ENCODE assay signal across 1 cellular context in genomic region chr12:112007945-112008344, GRCh38.
TF ChIP-seq lines count a peak whose summit lies in the region.

No MANE protein-coding gene starts in this region.

TF ChIP-seq in K562, 482 proteins besides CTCF, POLR2A, EP300 and RAD21 (continues in another document):
- TF ChIP-seq RBFOX2 (IDR thresholded peaks at IDR 0.05; ENCODE audit: low read depth, low read length) (0 out of 2 replicates have a peak, but pooled peaks have one; percentile 25), ZNF212 (CRISPR knock-in tag; IDR thresholded peaks at IDR 0.05) (no peak), ZNF766 (CRISPR knock-in tag; conservative IDR thresholded peaks at IDR 0.05) (no peak), MBD2 (IDR thresholded peaks at IDR 0.05; ENCODE audit: borderline replicate concordance, low read depth) (no peak), CHD2 (IDR thresholded peaks at IDR 0.05; ENCODE audit: low read depth, low read length) (no peak), ZNF57 (CRISPR knock-in tag; IDR thresholded peaks at IDR 0.05) (no peak), BMI1 (IDR thresholded peaks at IDR 0.05; ENCODE audit: low read length) (no peak), ZBTB1 (CRISPR knock-in tag; IDR thresholded peaks at IDR 0.05; ENCODE audit: borderline replicate concordance, low read depth) (no peak), TEAD4 (IDR thresholded peaks at IDR 0.05; ENCODE audit: low read length) (peak; percentile 31; the same call in 1 of the 2 replicates), TEAD4 (CRISPR knock-in tag; IDR thresholded peaks at IDR 0.05; ENCODE audit: borderline replicate concordance) (no peak), XRCC3 (IDR thresholded peaks at IDR 0.05) (no peak), PHF21A (IDR thresholded peaks at IDR 0.05; ENCODE audit: borderline replicate concordance, low read depth) (no peak), SOX6 (IDR thresholded peaks at IDR 0.05) (no peak), MCM3 (IDR thresholded peaks at IDR 0.05) (no peak), TCF3 (CRISPR knock-in tag; IDR thresholded peaks at IDR 0.05) (peak; percentile 53), RCOR1 (IDR thresholded peaks at IDR 0.05; ENCODE audit: borderline replicate concordance in 1 of 2, low read depth in 2 of 2, low read length in 2 of 2) (0 out of 4 replicates have a peak, but pooled peaks of 1 of the 2 experiments have one; percentile 52), TARDBP (IDR thresholded peaks at IDR 0.05) (no peak), TAF15 (IDR thresholded peaks at IDR 0.05; ENCODE audit: low read depth, low read length) (no peak), CAMTA2 (CRISPR knock-in tag; conservative IDR thresholded peaks at IDR 0.05) (no peak), ARID1B (IDR thresholded peaks at IDR 0.05) (no peak), ZNF695 (CRISPR knock-in tag; IDR thresholded peaks at IDR 0.05) (no peak), CEBPZ (IDR thresholded peaks at IDR 0.05; ENCODE audit: borderline replicate concordance, low read depth, low read length) (no peak), KHSRP (IDR thresholded peaks at IDR 0.05) (no peak), CTBP1 (IDR thresholded peaks at IDR 0.05; ENCODE audit: borderline replicate concordance) (peak; percentile 22; the same call in 1 of the 2 replicates), LCOR (CRISPR knock-in tag; IDR thresholded peaks at IDR 0.05) (0 out of 2 replicates have a peak, but pooled peaks have one; percentile 36), KLF13 (tag; IDR thresholded peaks at IDR 0.05; ENCODE audit: borderline replicate concordance, low read depth) (no peak), SREBF1 (IDR thresholded peaks at IDR 0.05; ENCODE audit: borderline replicate concordance, low read depth, low read length) (no peak), NFE2 (IDR thresholded peaks at IDR 0.05; ENCODE audit: low read depth) (no peak), ZNF740 (CRISPR knock-in tag; IDR thresholded peaks at IDR 0.05) (no peak), ZNF740 (tag; IDR thresholded peaks at IDR 0.05) (no peak), HDAC2 (IDR thresholded peaks at IDR 0.05) (0 out of 2 replicates have a peak, but pooled peaks have one; percentile 15), BRF1 (IDR thresholded peaks at IDR 0.05; ENCODE audit: borderline replicate concordance, extremely low read depth, insufficient read length) (no peak), MLLT1 (IDR thresholded peaks at IDR 0.05) (no peak), THRA (IDR thresholded peaks at IDR 0.05) (no peak), TCF7L2 (IDR thresholded peaks at IDR 0.05; ENCODE audit: low read depth, low read length) (no peak), CBX1 (IDR thresholded peaks at IDR 0.05; ENCODE audit: low read depth) (no peak), ZNF436 (CRISPR knock-in tag; IDR thresholded peaks at IDR 0.05) (no peak), ZNF384 (IDR thresholded peaks at IDR 0.05; ENCODE audit: low read depth, low read length) (0 out of 2 replicates have a peak, but pooled peaks have one; percentile 13), ZBTB33 (CRISPR knock-in tag; IDR thresholded peaks at IDR 0.05) (peak; percentile 65; the same call in 1 of the 2 replicates), L3MBTL2 (IDR thresholded peaks at IDR 0.05) (no peak), ZFPM2 (CRISPR knock-in tag; IDR thresholded peaks at IDR 0.05) (no peak)
- TF ChIP-seq, protein P1, sequence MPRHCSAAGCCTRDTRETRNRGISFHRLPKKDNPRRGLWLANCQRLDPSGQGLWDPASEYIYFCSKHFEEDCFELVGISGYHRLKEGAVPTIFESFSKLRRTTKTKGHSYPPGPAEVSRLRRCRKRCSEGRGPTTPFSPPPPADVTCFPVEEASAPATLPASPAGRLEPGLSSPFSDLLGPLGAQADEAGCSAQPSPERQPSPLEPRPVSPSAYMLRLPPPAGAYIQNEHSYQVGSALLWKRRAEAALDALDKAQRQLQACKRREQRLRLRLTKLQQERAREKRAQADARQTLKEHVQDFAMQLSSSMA (CRISPR knock-in tag; IDR thresholded peaks at IDR 0.05): no peak
- TF ChIP-seq, protein P2, sequence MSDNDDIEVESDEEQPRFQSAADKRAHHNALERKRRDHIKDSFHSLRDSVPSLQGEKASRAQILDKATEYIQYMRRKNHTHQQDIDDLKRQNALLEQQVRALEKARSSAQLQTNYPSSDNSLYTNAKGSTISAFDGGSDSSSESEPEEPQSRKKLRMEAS (CRISPR knock-in tag; IDR thresholded peaks at IDR 0.05): no peak
- TF ChIP-seq, protein P3, sequence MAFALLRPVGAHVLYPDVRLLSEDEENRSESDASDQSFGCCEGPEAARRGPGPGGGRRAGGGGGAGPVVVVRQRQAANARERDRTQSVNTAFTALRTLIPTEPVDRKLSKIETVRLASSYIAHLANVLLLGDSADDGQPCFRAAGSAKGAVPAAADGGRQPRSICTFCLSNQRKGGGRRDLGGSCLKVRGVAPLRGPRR (CRISPR knock-in tag; IDR thresholded peaks at IDR 0.05): no peak
- TF ChIP-seq, protein P4, sequence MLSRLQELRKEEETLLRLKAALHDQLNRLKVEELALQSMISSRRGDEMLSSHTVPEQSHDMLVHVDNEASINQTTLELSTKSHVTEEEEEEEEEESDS (CRISPR knock-in tag; IDR thresholded peaks at IDR 0.05): no peak
- TF ChIP-seq, protein P5, sequence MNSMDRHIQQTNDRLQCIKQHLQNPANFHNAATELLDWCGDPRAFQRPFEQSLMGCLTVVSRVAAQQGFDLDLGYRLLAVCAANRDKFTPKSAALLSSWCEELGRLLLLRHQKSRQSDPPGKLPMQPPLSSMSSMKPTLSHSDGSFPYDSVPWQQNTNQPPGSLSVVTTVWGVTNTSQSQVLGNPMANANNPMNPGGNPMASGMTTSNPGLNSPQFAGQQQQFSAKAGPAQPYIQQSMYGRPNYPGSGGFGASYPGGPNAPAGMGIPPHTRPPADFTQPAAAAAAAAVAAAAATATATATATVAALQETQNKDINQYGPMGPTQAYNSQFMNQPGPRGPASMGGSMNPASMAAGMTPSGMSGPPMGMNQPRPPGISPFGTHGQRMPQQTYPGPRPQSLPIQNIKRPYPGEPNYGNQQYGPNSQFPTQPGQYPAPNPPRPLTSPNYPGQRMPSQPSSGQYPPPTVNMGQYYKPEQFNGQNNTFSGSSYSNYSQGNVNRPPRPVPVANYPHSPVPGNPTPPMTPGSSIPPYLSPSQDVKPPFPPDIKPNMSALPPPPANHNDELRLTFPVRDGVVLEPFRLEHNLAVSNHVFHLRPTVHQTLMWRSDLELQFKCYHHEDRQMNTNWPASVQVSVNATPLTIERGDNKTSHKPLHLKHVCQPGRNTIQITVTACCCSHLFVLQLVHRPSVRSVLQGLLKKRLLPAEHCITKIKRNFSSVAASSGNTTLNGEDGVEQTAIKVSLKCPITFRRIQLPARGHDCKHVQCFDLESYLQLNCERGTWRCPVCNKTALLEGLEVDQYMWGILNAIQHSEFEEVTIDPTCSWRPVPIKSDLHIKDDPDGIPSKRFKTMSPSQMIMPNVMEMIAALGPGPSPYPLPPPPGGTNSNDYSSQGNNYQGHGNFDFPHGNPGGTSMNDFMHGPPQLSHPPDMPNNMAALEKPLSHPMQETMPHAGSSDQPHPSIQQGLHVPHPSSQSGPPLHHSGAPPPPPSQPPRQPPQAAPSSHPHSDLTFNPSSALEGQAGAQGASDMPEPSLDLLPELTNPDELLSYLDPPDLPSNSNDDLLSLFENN (IDR thresholded peaks at IDR 0.05; ENCODE audit: low read depth in 2 of 2, low read length in 2 of 2): no peak
- TF ChIP-seq, protein P6, sequence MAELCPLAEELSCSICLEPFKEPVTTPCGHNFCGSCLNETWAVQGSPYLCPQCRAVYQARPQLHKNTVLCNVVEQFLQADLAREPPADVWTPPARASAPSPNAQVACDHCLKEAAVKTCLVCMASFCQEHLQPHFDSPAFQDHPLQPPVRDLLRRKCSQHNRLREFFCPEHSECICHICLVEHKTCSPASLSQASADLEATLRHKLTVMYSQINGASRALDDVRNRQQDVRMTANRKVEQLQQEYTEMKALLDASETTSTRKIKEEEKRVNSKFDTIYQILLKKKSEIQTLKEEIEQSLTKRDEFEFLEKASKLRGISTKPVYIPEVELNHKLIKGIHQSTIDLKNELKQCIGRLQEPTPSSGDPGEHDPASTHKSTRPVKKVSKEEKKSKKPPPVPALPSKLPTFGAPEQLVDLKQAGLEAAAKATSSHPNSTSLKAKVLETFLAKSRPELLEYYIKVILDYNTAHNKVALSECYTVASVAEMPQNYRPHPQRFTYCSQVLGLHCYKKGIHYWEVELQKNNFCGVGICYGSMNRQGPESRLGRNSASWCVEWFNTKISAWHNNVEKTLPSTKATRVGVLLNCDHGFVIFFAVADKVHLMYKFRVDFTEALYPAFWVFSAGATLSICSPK (IDR thresholded peaks at IDR 0.05; ENCODE audit: borderline replicate concordance): no peak
- TF ChIP-seq, protein P7, sequence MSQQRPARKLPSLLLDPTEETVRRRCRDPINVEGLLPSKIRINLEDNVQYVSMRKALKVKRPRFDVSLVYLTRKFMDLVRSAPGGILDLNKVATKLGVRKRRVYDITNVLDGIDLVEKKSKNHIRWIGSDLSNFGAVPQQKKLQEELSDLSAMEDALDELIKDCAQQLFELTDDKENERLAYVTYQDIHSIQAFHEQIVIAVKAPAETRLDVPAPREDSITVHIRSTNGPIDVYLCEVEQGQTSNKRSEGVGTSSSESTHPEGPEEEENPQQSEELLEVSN (IDR thresholded peaks at IDR 0.05; ENCODE audit: borderline replicate concordance in 1 of 2, extremely low read depth in 1 of 2, insufficient read depth in 1 of 2, insufficient read length in 1 of 2, low read depth in 1 of 2, low read length in 1 of 2, poor library complexity in 1 of 2, severe bottlenecking in 1 of 2): no peak
